In the genomic region with DNA sequence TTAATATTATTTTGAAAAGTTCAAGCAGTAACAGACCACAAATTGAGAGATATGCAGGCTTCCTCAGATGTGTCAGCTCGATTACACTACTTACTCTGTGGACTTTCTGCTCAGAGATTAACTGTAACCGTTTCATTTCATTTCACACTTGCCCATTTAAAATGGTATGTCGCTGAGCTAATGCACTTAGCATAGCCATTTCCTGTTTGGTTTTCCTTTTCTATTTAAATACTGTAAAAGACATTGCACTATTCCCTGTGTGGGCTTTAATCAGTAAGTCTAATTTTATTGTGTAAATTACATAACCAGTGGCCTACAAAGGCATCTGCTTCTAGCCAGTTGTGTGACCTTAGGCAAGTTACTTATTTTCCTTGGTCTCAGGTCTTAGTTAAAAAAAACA, we compare ENCODE assay signal across 11 cellular contexts.
DNase-seq lines count a peak whose midpoint lies in the region; ATAC-seq and TF ChIP-seq lines count a peak whose summit lies in the region.
"Had no signal": no experiment of that assay in that cellular context is flagged by ENCODE, and none has a peak within 500 bp of the region (broad histone marks: within the 10 kb centered on the region; RNA-seq: fewer than 3 reads in every experiment).

No MANE protein-coding gene starts in this region.

- no peak overlapping the region for H3K4me3 Mint-ChIP-seq in activated CD4-positive, alpha-beta T cell treated with anti-CD3 and anti-CD28 coated beads, Interleukin-2, amount 10 ng/mL, durations not matched to agents 7 days and 5 days

- H3K4me2 ChIP-seq in GM23248 (ENCODE audit: unreplicated experiment), result peak overlapping the region; percentile 38

- no peaks in the 10 kb centered on the region for H3F3A ChIP-seq in GM23248 (ENCODE audit: insufficient read depth)

- H2AFZ ChIP-seq in GM23248, result peak overlapping the region; percentile 53

- DNase-seq in GM23248 (peak; percentile 29), RPMI8226 (peak; percentile 4), cardiac muscle cell (ENCODE audit: low read depth in 1 of 2, low spot score in 1 of 2) (peak in 1 of 2 donors; percentile 54)
- DNase-seq in activated CD4-positive, alpha-beta T cell treated with anti-CD3 and anti-CD28 coated beads, Interleukin-2, amount 10 ng/mL, durations not matched to agents 7 days and 5 days, result no peak
- DNase-seq: NCI-H2029 treated with DMSO at 0.1 percent for 48 hours; stimulated activated CD4-positive, alpha-beta T cell treated with anti-CD3 and anti-CD28 coated beads, Interleukin-4, amount 100 ng/mL, for 24 hours had no signal

- peaks cover 8% of the 10 kb centered on the region; the same call in 1 of the 2 replicates for H3K4me1 ChIP-seq in GM23248 (ENCODE audit: insufficient read depth)
- peaks cover 44% of the 10 kb centered on the region for H3K4me1 ChIP-seq in cardiac muscle cell (ENCODE audit: low read depth)

- no peaks in the 10 kb centered on the region for H3K36me3 Mint-ChIP-seq in activated CD4-positive, alpha-beta T cell treated with anti-CD3 and anti-CD28 coated beads, Interleukin-2, amount 10 ng/mL, durations not matched to agents 7 days and 5 days (ENCODE audit: low read depth)
- H3K36me3 Mint-ChIP-seq: brain had no signal

- H3K36me3 ChIP-seq in GM23248 (ENCODE audit: low read depth), result no peaks in the 10 kb centered on the region
- no peaks in the 10 kb centered on the region for H3K36me3 ChIP-seq in cardiac muscle cell

- 41 to 50% methylated on average over 3 of the region's 3 CpGs for WGBS in GM23248 (ENCODE audit: low coverage in 1 of 2, low lambda C conversion rate in 2 of 2, missing lambda C conversion rate in 2 of 2), 2 experiments

- H3K27me3 Mint-ChIP-seq in activated CD4-positive, alpha-beta T cell treated with anti-CD3 and anti-CD28 coated beads, Interleukin-2, amount 10 ng/mL, durations not matched to agents 7 days and 5 days, result no peaks in the 10 kb centered on the region

- no peak overlapping the region for H3K4me3 ChIP-seq in GM23248
- H3K4me3 ChIP-seq in cardiac muscle cell, result no peak overlapping the region
- H3K4me3 ChIP-seq in skin epidermis, result no peak overlapping the region

- H3K27ac ChIP-seq in GM23248 (no peak overlapping the region), cardiac muscle cell (peak overlapping the region; percentile 63), skin epidermis (peak overlapping the region in 12 of 21 experiments; percentile 1 to 69 (median 19))

- no peaks in the 10 kb centered on the region for H3K79me2 ChIP-seq in GM23248 (ENCODE audit: insufficient read depth)

- H3K27ac Mint-ChIP-seq in activated CD4-positive, alpha-beta T cell treated with anti-CD3 and anti-CD28 coated beads, Interleukin-2, amount 10 ng/mL, durations not matched to agents 7 days and 5 days, result no peak overlapping the region

- ATAC-seq in HG03045 (IDR thresholded peaks at IDR 0.05; ENCODE audit: unreplicated experiment) (no peak), HG02678 (IDR thresholded peaks at IDR 0.05; ENCODE audit: unreplicated experiment) (no peak), HG03342 (IDR thresholded peaks at IDR 0.05; ENCODE audit: unreplicated experiment) (no peak)

- TF ChIP-seq CTCF in cardiac muscle cell (IDR thresholded peaks at IDR 0.05; ENCODE audit: low read depth, low read length), result no peak

- H3K27me3 ChIP-seq in GM23248 (replicated peaks; ENCODE audit: insufficient read depth) (no peaks in the 10 kb centered on the region), cardiac muscle cell (no peaks in the 10 kb centered on the region)

- in situ Hi-C loops in GM23248 (cut with MboI), result no loop called here

- no peak overlapping the region for H3K9ac ChIP-seq in GM23248

- no peaks in the 10 kb centered on the region for H4K20me1 ChIP-seq in GM23248 (ENCODE audit: insufficient read depth)

- POLR2A ChIA-PET in activated CD4-positive, alpha-beta T cell treated with anti-CD3 and anti-CD28 coated beads, Interleukin-2, amount 10 ng/mL, durations not matched to agents 7 days and 5 days (lab: Charles Lee), result no interaction called here

- H3K9me3 ChIP-seq in GM23248 (ENCODE audit: low read depth) (no peaks in the 10 kb centered on the region), cardiac muscle cell (ENCODE audit: low read depth) (no peaks in the 10 kb centered on the region)

- peaks cover 10% of the 10 kb centered on the region for H3K4me1 Mint-ChIP-seq in activated CD4-positive, alpha-beta T cell treated with anti-CD3 and anti-CD28 coated beads, Interleukin-2, amount 10 ng/mL, durations not matched to agents 7 days and 5 days

- no peaks in the 10 kb centered on the region for H3K9me2 ChIP-seq in GM23248 (ENCODE audit: insufficient read depth)

- CTCF ChIA-PET in activated CD4-positive, alpha-beta T cell treated with anti-CD3 and anti-CD28 coated beads, Interleukin-2, amount 10 ng/mL, durations not matched to agents 7 days and 5 days (lab: Charles Lee), result interaction anchor here (0.9 to 1.4 kb wide), 2 partner anchors 11 to 16 kb away, joined by 3 read pairs; no protein-coding TSS in a partner anchor

- no peaks in the 10 kb centered on the region for H3K9me3 Mint-ChIP-seq in activated CD4-positive, alpha-beta T cell treated with anti-CD3 and anti-CD28 coated beads, Interleukin-2, amount 10 ng/mL, durations not matched to agents 7 days and 5 days
